Comparison of ENCODE assay signal across 8 cellular contexts in the genomic region with DNA sequence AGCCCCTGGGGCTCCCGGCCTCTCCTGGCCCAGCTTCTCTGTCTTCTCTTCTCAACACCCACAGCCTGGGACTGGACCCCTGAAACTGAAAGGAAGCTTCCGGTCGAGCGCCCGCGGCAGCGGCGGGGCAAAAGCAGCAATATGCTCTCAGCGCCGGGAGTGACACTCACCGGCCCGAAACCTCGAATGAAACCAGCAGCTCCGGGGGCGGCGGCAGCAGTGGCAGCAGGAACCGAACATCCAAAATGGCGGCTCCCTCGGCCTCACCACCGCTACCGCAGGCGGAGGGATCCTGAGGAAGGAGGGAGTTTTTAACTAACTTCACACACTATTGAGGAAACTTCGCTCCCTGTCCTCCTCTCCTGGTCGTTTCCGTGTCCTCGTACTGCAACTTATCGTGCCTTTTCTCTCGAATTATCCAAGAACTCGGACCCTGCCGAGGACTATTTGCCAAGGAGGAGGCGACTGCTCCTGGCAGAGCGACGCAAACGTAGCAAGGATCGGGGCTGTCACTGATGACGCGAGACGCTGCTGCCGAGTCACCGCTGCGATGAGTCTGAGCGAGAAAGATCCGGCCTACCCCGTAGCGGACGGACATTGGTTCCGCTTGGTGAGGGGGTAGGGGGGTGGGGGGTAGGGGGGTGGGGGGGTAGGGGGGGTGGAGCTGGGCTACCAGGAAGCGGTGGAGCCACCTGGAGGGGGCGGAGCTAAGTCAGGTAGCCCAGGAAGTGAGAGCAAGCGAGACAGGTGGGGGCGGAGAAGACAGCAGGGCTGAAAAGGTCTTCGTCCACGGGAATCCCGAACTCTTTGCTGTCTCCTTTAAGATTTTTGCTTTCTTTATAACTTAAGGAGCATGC. TPM values are rescaled to one million over a fixed set of nuclear protein-coding genes. Genes with fewer than 3 reads are reported as not detected.
DNase-seq lines count a peak whose midpoint lies in the region; ATAC-seq and TF ChIP-seq lines count a peak whose summit lies in the region.

AP1G1 (minus strand) TSS at position 242 of the 857 bp plus-strand sequence. CDS start 19,355 bp downstream, outside the sequence.

- no peaks in the 10 kb centered on the region for H3K36me3 ChIP-seq in esophagus (ENCODE audit: control insufficient read depth in 2 of 2, insufficient read depth in 2 of 2, low read length in 1 of 2)
- H3K36me3 ChIP-seq in mucosa of stomach (ENCODE audit: control insufficient read depth, insufficient read depth, low read length): no peaks in the 10 kb centered on the region

- H3K9ac ChIP-seq in mucosa of stomach (ENCODE audit: low read length): peak within 1 kb of the TSS; percentile 98

- H3K27me3 ChIP-seq in esophagus (ENCODE audit: control insufficient read depth in 1 of 2, insufficient read depth in 2 of 2, low read length in 2 of 2): no peaks in the 10 kb centered on the region
- no peaks in the 10 kb centered on the region for H3K27me3 ChIP-seq in mucosa of stomach (ENCODE audit: control insufficient read depth, insufficient read depth, low read length)

- peak within 1 kb of the TSS; percentile 100 for H3K27ac Mint-ChIP-seq in activated T-cell treated with anti-CD3 and anti-CD28 coated beads, Interleukin-2, amount 50 U/mL, for 24 hours

- peak within 1 kb of the TSS; percentile 92 for H3K4me3 Mint-ChIP-seq in activated T-cell treated with anti-CD3 and anti-CD28 coated beads, Interleukin-2, amount 50 U/mL, for 24 hours

- no peaks in the 10 kb centered on the region for H3K9me3 Mint-ChIP-seq in activated T-cell treated with anti-CD3 and anti-CD28 coated beads, Interleukin-2, amount 50 U/mL, for 24 hours

- peak; percentile 65 for ATAC-seq in GM21737 (IDR thresholded peaks at IDR 0.05; ENCODE audit: unreplicated experiment)

- H3K4me1 ChIP-seq in esophagus (ENCODE audit: control insufficient read depth in 2 of 2, insufficient read depth in 2 of 2, low read length in 1 of 2) (no peaks in the 10 kb centered on the region), mucosa of stomach (ENCODE audit: control insufficient read depth, insufficient read depth, low read length) (no peaks in the 10 kb centered on the region)

- H3K4me1 Mint-ChIP-seq in activated T-cell treated with anti-CD3 and anti-CD28 coated beads, Interleukin-2, amount 50 U/mL, for 24 hours (ENCODE audit: low read depth): peaks cover 44% of the 10 kb centered on the region

- no peaks in the 10 kb centered on the region for H3K27me3 Mint-ChIP-seq in activated T-cell treated with anti-CD3 and anti-CD28 coated beads, Interleukin-2, amount 50 U/mL, for 24 hours

- 0 to 1% methylated on average over 53 to 54 of the region's 54 CpGs for WGBS in esophagus, 2 donors

- peaks cover 36% of the 10 kb centered on the region for H3K36me3 Mint-ChIP-seq in activated T-cell treated with anti-CD3 and anti-CD28 coated beads, Interleukin-2, amount 50 U/mL, for 24 hours (ENCODE audit: low read depth)

- H3K27ac ChIP-seq in esophagus (ENCODE audit: low read depth in 2 of 2, low read length in 1 of 2): peak within 1 kb of the TSS; percentile 99

- H3K4me3 ChIP-seq in esophagus (ENCODE audit: low read depth in 1 of 2, low read length in 2 of 2): peak within 1 kb of the TSS; percentile 78 to 98
- H3K4me3 ChIP-seq in mucosa of stomach (ENCODE audit: low read length): peak within 1 kb of the TSS; percentile 100

- H3K9me3 ChIP-seq in esophagus (ENCODE audit: control insufficient read depth in 2 of 2, insufficient read depth in 1 of 2, low read depth in 1 of 2, low read length in 1 of 2): no peaks in the 10 kb centered on the region
- H3K9me3 ChIP-seq in mucosa of stomach (ENCODE audit: control insufficient read depth, low read length): no peaks in the 10 kb centered on the region

- DNase-seq in DMS53 treated with DMSO at 0.1 percent for 48 hours (lab: John Stamatoyannopoulos, UW; ENCODE audit: unreplicated experiment) (peak; percentile 87), KG1 (lab: John Stamatoyannopoulos, UW) (peak; percentile 92)
- peak; percentile 91 for DNase-seq in activated T-cell treated with anti-CD3 and anti-CD28 coated beads, Interleukin-2, amount 50 U/mL, for 24 hours
- peak; percentile 91 for DNase-seq in stimulated activated CD8-positive, alpha-beta memory T cell treated with anti-CD3 and anti-CD28 coated beads, Interleukin-4, amount 100 ng/mL, for 48 hours

TF ChIP-seq in PFSK-1, 5 proteins besides CTCF, POLR2A, EP300 and RAD21:
- TF ChIP-seq REST (IDR thresholded peaks at IDR 0.05; ENCODE audit: insufficient read depth in 1 of 2, low read depth in 2 of 2, low read length in 2 of 2): no peak
- TF ChIP-seq TAF1 (IDR thresholded peaks at IDR 0.05; ENCODE audit: borderline replicate concordance, insufficient read depth, low read length): peak; percentile 67; the same call in 1 of the 2 replicates
- TF ChIP-seq POLR2AphosphoS5 (IDR thresholded peaks at IDR 0.05; ENCODE audit: low read depth, low read length): peak; percentile 62

RNA-seq across cellular contexts. Expression of gene AP1G1, which starts in this region (rescaled TPM):
- 12.0 TPM for polyA plus RNA-seq in PFSK-1 (2012; ENCODE audit: insufficient read length, low read depth)
- polyA plus RNA-seq in esophagus: 10 to 100 TPM; 16.9 to 23.5 TPM

Comparison
In these comparisons a context has a peak if more than half of its experiments do, and no peak if none do; other contexts are left out.
1. Peak in every context shown above with its lines: DNase-seq, ATAC-seq, H3K4me3 ChIP-seq and H3K27ac ChIP-seq.